Comparison of ENCODE assay signal across 8 cellular contexts in genomic region chr17:82237746-82238561, GRCh38. TPM values are rescaled to one million over a fixed set of nuclear protein-coding genes. Genes with fewer than 3 reads are reported as not detected.
DNase-seq lines count a peak whose midpoint lies in the region; ATAC-seq and TF ChIP-seq lines count a peak whose summit lies in the region.

No MANE protein-coding gene starts in this region.

- H3K4me3 ChIP-seq in brain microvascular endothelial cell (ENCODE audit: low read depth, low read length) (no peak overlapping the region), muscle layer of colon (ENCODE audit: low read depth in 1 of 2, low read length in 2 of 2) (peak overlapping the region in 1 of 2 donors; percentile 27)

- no peaks in the 10 kb centered on the region for H3K9me3 Mint-ChIP-seq in activated naive CD4-positive, alpha-beta T cell treated with anti-CD3 and anti-CD28 coated beads, Interleukin-2, amount 10 ng/mL, durations not matched to agents 7 days and 5 days

- H3K4me1 ChIP-seq in muscle layer of colon (ENCODE audit: insufficient read depth, low read length): peaks cover 67% of the 10 kb centered on the region

- peak overlapping the region; percentile 35 for H3K27ac ChIP-seq in brain microvascular endothelial cell
- peak overlapping the region; percentile 87 for H3K27ac ChIP-seq in muscle layer of colon (ENCODE audit: low read depth, low read length)

- no peaks in the 10 kb centered on the region for H3K27me3 ChIP-seq in brain microvascular endothelial cell (replicated peaks)
- no peaks in the 10 kb centered on the region for H3K27me3 ChIP-seq in muscle layer of colon (ENCODE audit: control insufficient read depth in 1 of 2, insufficient read depth in 2 of 2, low read length in 2 of 2)

- TF ChIP-seq CTCF in brain microvascular endothelial cell (IDR thresholded peaks at IDR 0.05; ENCODE audit: low read depth, low read length, missing control alignments): no peak

- DNase-seq in activated naive CD4-positive, alpha-beta T cell treated with anti-CD3 and anti-CD28 coated beads, Interleukin-2, amount 10 ng/mL, durations not matched to agents 7 days and 5 days: peak; percentile 34
- no peak for DNase-seq in activated naive CD4-positive, alpha-beta T cell treated with anti-CD3 and anti-CD28 coated beads, Interleukin-2, amount 50 U/mL, for 16 hours
- DNase-seq in brain microvascular endothelial cell (no peak), ureter (ENCODE audit: low spot score) (peak; percentile 48), NCI-H187 (lab: John Stamatoyannopoulos, UW) (no peak), SW480 (ENCODE audit: low spot score) (no peak)

- ATAC-seq in GM19397 (IDR thresholded peaks at IDR 0.05; ENCODE audit: unreplicated experiment): no peak

- peak overlapping the region; percentile 85 for H3K27ac Mint-ChIP-seq in activated naive CD4-positive, alpha-beta T cell treated with anti-CD3 and anti-CD28 coated beads, Interleukin-2, amount 10 ng/mL, durations not matched to agents 7 days and 5 days

- peak overlapping the region; percentile 69 for H3K4me3 Mint-ChIP-seq in activated naive CD4-positive, alpha-beta T cell treated with anti-CD3 and anti-CD28 coated beads, Interleukin-2, amount 10 ng/mL, durations not matched to agents 7 days and 5 days

- no peak overlapping the region for H3K9ac ChIP-seq in muscle layer of colon (ENCODE audit: low read length)

- no peaks in the 10 kb centered on the region for H3K9me3 ChIP-seq in muscle layer of colon (ENCODE audit: low read length)

- H3K4me1 Mint-ChIP-seq in activated naive CD4-positive, alpha-beta T cell treated with anti-CD3 and anti-CD28 coated beads, Interleukin-2, amount 10 ng/mL, durations not matched to agents 7 days and 5 days: peaks cover 69% of the 10 kb centered on the region

- peaks cover 25% of the 10 kb centered on the region for H3K36me3 Mint-ChIP-seq in activated naive CD4-positive, alpha-beta T cell treated with anti-CD3 and anti-CD28 coated beads, Interleukin-2, amount 10 ng/mL, durations not matched to agents 7 days and 5 days

- H3K36me3 ChIP-seq in brain microvascular endothelial cell (replicated peaks): peaks cover 46% of the 10 kb centered on the region
- peaks cover 7% of the 10 kb centered on the region for H3K36me3 ChIP-seq in muscle layer of colon (ENCODE audit: insufficient read depth, low read length)

- in situ Hi-C loops in brain microvascular endothelial cell (cut with HindIII; ENCODE audit: low pct_ligation_motif_present, low sequenced_read_pairs): no loop called here

- no peaks in the 10 kb centered on the region for H3K27me3 Mint-ChIP-seq in activated naive CD4-positive, alpha-beta T cell treated with anti-CD3 and anti-CD28 coated beads, Interleukin-2, amount 10 ng/mL, durations not matched to agents 7 days and 5 days

- CTCF ChIA-PET in activated naive CD4-positive, alpha-beta T cell treated with anti-CD3 and anti-CD28 coated beads, Interleukin-2, amount 10 ng/mL, durations not matched to agents 7 days and 5 days (lab: Charles Lee): interaction anchor here (1.1 to 2.4 kb wide), 4 partner anchors 8 to 208 kb away, joined by 4 to 7 read pairs (median 6); partner anchors contain the start of gene SLC16A3

RNA-seq across cellular contexts. Expression of gene SLC16A3, which starts 9.1 kb away (rescaled TPM):
- 44.2 TPM for total RNA-seq in ureter

RNA-seq across cellular contexts. Expression of gene CCDC57, which starts 25.3 kb away (rescaled TPM):
- 108 TPM for total RNA-seq in ureter

RNA-seq across cellular contexts. Expression of gene CSNK1D, which starts 35.5 kb away (rescaled TPM):
- 170 TPM for total RNA-seq in ureter

Comparison
In these comparisons a context has a peak if more than half of its experiments do, and no peak if none do; other contexts are left out.
1. DNase-seq: peak in activated naive CD4-positive, alpha-beta T cell treated with anti-CD3 and anti-CD28 coated beads, Interleukin-2, amount 10 ng/mL, durations not matched to agents 7 days and 5 days (single experiment) and ureter (single experiment); none in activated naive CD4-positive, alpha-beta T cell treated with anti-CD3 and anti-CD28 coated beads, Interleukin-2, amount 50 U/mL, for 16 hours (single experiment), brain microvascular endothelial cell (single experiment), NCI-H187 (0 of 2) and SW480 (single experiment).